ENCODE assay signal across 1 cellular context in genomic region chr12:76542908-76543307, GRCh38.
TF ChIP-seq lines count a peak whose summit lies in the region.

No MANE protein-coding gene starts in this region.

TF ChIP-seq in K562, 482 proteins besides CTCF, POLR2A, EP300 and RAD21:
- TF ChIP-seq MED1 (CRISPR knock-in tag; IDR thresholded peaks at IDR 0.05; ENCODE audit: borderline replicate concordance) (no peak), U2AF1 (optimal IDR thresholded peaks at IDR 0.05; ENCODE audit: low read depth, low read length) (no peak), POLR2B (IDR thresholded peaks at IDR 0.05; ENCODE audit: low read depth, partially characterized antibody) (no peak), OTX1 (CRISPR knock-in tag; IDR thresholded peaks at IDR 0.05) (no peak), CEBPB (tag; IDR thresholded peaks at IDR 0.05) (peak; percentile 30; the same call in 1 of the 2 replicates), MTA1 (IDR thresholded peaks at IDR 0.05; ENCODE audit: borderline replicate concordance) (no peak), CSDE1 (IDR thresholded peaks at IDR 0.05) (no peak)
